20 cellular contexts compared by ENCODE assay signal in genomic region chr3:153688541-153689120, GRCh38.
"Had no signal": no experiment of that assay in that cellular context is flagged by ENCODE, and none has a peak within 500 bp of the region (broad histone marks: within the 10 kb centered on the region; RNA-seq: fewer than 3 reads in every experiment).

No MANE protein-coding gene starts in this region.

- FAIRE-seq: endothelial cell of umbilical vein, frontal cortex had no signal

- H3K27me3 ChIP-seq: colonic mucosa, neutrophil, stomach, transverse colon had no signal

- H3K9me3 Mint-ChIP-seq: nephron; stimulated activated naive B cell treated with anti-CD40 and anti-IgM and Interleukin-4, amounts not matched to agents 10 μg/mL and 1 μg/mL and 100 μg/mL, for 72 hours had no signal

- ATAC-seq: left colon; left ventricle myocardium superior; sciatic nerve; stimulated activated naive B cell treated with anti-CD40 and anti-IgM and Interleukin-4, amounts not matched to agents 10 μg/mL and 1 μg/mL and 100 μg/mL, for 72 hours had no signal

- H3K4me3 Mint-ChIP-seq: nephron; stimulated activated naive B cell treated with anti-CD40 and anti-IgM and Interleukin-4, amounts not matched to agents 10 μg/mL and 1 μg/mL and 100 μg/mL, for 72 hours had no signal

- H3K27me3 Mint-ChIP-seq: stimulated activated naive B cell treated with anti-CD40 and anti-IgM and Interleukin-4, amounts not matched to agents 10 μg/mL and 1 μg/mL and 100 μg/mL, for 72 hours had no signal

- H3K4me1 ChIP-seq: colonic mucosa, stomach, transverse colon had no signal

- H3K4me3 ChIP-seq: colonic mucosa, lung, stomach, thoracic aorta, transverse colon had no signal

- H3K36me3 ChIP-seq: colonic mucosa, neutrophil, stomach, thoracic aorta, transverse colon had no signal

- H3K4me1 Mint-ChIP-seq: nephron; stimulated activated naive B cell treated with anti-CD40 and anti-IgM and Interleukin-4, amounts not matched to agents 10 μg/mL and 1 μg/mL and 100 μg/mL, for 72 hours had no signal

- H3K27ac ChIP-seq: colonic mucosa, neutrophil, stomach, thoracic aorta, transverse colon had no signal

- H3K27ac Mint-ChIP-seq: nephron; stimulated activated naive B cell treated with anti-CD40 and anti-IgM and Interleukin-4, amounts not matched to agents 10 μg/mL and 1 μg/mL and 100 μg/mL, for 72 hours had no signal

- H3K36me3 Mint-ChIP-seq: stimulated activated naive B cell treated with anti-CD40 and anti-IgM and Interleukin-4, amounts not matched to agents 10 μg/mL and 1 μg/mL and 100 μg/mL, for 72 hours had no signal

- DNase-seq: colonic mucosa; erythroblast; glutamatergic neuron; left colon; left ventricle myocardium superior; mesenchymal stem cell; midbrain; stimulated activated CD4-positive, alpha-beta T cell treated with anti-CD3 and anti-CD28 coated beads, Interleukin-2, amount 100 ng/mL, for 24 hours; stimulated activated CD4-positive, alpha-beta T cell treated with anti-CD3 and anti-CD28 coated beads, Interleukin-4, amount 100 ng/mL, for 4 hours; stimulated activated naive B cell treated with anti-CD40 and anti-IgM and Interleukin-4, amounts not matched to agents 10 μg/mL and 1 μg/mL and 100 μg/mL, for 72 hours; stomach; substantia nigra; transverse colon had no signal

- H3K9me3 ChIP-seq: colonic mucosa, neutrophil, stomach, thoracic aorta, transverse colon had no signal
